Comparison of ENCODE assay signal across 1 cellular context in the genomic region with DNA sequence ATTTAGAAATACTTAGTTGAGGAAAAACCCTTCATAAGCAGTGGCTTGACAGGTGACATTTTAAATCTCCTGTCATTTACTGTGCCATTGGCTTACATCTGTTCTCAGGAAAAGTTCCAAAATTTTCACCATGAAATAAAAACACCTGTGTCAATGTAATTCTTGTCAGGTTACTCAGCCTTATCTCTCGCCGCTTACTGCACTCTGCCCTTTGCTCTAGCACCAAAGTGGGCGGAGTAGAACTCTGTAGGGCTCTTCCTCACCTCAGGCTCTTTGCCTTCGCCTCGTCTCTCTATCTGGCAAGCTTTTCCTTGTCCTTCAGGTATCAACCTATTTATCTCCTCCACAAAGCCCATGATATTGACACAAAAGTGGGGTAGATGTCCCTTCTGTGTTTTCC.
A peak's percentile ranks its signal among the peaks of the same experiment; 100 is the strongest.
TF ChIP-seq lines count a peak whose summit lies in the region.

No MANE protein-coding gene starts in this region.

TF ChIP-seq in liver, 16 proteins besides CTCF, POLR2A, EP300 and RAD21:
- peak; percentile 39 to 46 for TF ChIP-seq HNF4A (conservative IDR thresholded peaks at IDR 0.05)
- TF ChIP-seq RXRA (IDR thresholded peaks at IDR 0.05): peak in 1 of 2 donors; percentile 10
